Comparison of ENCODE assay signal across 8 cellular contexts in the genomic region with DNA sequence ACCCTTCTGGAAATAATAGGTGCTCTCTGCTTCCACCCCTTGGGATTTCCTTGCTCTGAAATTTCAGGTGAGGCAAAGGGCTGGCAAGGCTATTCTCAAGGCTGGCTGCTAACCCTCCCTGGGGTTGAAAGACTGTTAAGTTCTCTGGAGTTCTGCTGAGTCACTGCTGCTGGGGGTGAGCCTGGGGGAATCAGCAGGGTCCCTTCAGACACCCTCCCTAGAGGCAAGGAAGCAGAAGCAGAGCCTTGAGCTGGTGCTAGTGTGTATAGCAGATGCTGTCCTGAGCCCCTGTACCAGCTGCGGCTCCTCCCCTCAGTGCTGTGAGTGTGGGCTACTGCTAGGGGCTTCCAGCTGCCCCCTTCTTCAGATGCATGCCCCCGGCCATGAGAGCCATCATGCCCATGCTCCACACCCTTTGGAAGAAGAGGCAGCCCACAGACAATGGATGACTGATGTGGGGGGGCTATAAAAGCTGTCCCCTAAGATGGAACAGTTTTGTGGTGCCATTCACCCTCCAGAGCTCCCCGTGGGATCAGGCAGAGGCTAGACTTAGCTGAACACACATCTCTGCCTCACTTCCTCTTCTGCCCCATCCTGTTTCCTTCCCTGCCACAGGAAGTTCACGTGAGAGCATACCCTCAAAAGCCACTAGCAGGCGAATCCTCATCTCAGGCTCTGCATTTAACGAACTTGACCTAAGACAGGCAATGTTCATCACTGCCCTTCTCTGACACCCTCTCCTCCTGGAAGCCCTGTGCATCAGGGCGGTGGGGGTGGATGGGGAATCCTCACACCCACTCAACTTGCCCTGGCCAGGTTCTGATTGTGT.
DNase-seq lines count a peak whose midpoint lies in the region; ATAC-seq and TF ChIP-seq lines count a peak whose summit lies in the region.

No MANE protein-coding gene starts in this region.

- H3K9ac ChIP-seq in MM.1S (ENCODE audit: low read length): no peak overlapping the region

- H3K4me1 ChIP-seq in CD8-positive, alpha-beta memory T cell (ENCODE audit: insufficient read depth, low read length): peaks cover 64% of the 10 kb centered on the region
- peaks cover 28% of the 10 kb centered on the region for H3K4me1 ChIP-seq in MM.1S (ENCODE audit: low read length)

- H3K4me3 Mint-ChIP-seq in CD8-positive, alpha-beta memory T cell: peak overlapping the region in 6 of 7 donors; percentile 71 to 85 (median 74)
- peak overlapping the region; percentile 8 for H3K4me3 Mint-ChIP-seq in activated B cell treated with CpG ODN at 0.5 μM for 24 hours

- H3K9me2 ChIP-seq in MM.1S (replicated peaks; ENCODE audit: insufficient read depth, low read length): no peaks in the 10 kb centered on the region

- no peak overlapping the region for H3K4me2 ChIP-seq in MM.1S (ENCODE audit: low read depth, low read length)

- POLR2A ChIA-PET in CD8-positive, alpha-beta memory T cell (lab: Charles Lee): interaction anchor here (1.5 kb wide), 1 partner anchor 9 kb away, joined by 5 read pairs; no protein-coding TSS in a partner anchor
- POLR2A ChIA-PET in activated B cell treated with CpG ODN at 0.5 μM for 24 hours (lab: Charles Lee): no interaction called here

- no peaks in the 10 kb centered on the region for H3K9me3 ChIP-seq in CD8-positive, alpha-beta memory T cell (ENCODE audit: low read length)
- H3K9me3 ChIP-seq in MM.1S (replicated peaks; ENCODE audit: insufficient read depth, low read length): no peaks in the 10 kb centered on the region

- peak overlapping the region; percentile 40 for H3K4me3 ChIP-seq in CD8-positive, alpha-beta memory T cell (ENCODE audit: low read length)
- no peak overlapping the region for H3K4me3 ChIP-seq in MM.1S (ENCODE audit: low read length)

- H3F3A ChIP-seq in MM.1S (ENCODE audit: insufficient read depth, low read length): no peaks in the 10 kb centered on the region

- no peak overlapping the region for H2AFZ ChIP-seq in MM.1S (ENCODE audit: low read length)

- no peaks in the 10 kb centered on the region for H3K9me3 Mint-ChIP-seq in CD8-positive, alpha-beta memory T cell
- H3K9me3 Mint-ChIP-seq in activated B cell treated with CpG ODN at 0.5 μM for 24 hours: no peaks in the 10 kb centered on the region

- no peaks in the 10 kb centered on the region for H3K36me3 Mint-ChIP-seq in CD8-positive, alpha-beta memory T cell
- no peaks in the 10 kb centered on the region for H3K36me3 Mint-ChIP-seq in activated B cell treated with CpG ODN at 0.5 μM for 24 hours (ENCODE audit: low read depth)

- H3K27me3 Mint-ChIP-seq in CD8-positive, alpha-beta memory T cell: peaks cover 0 to 1% of the 10 kb centered on the region in 2 donors
- peaks cover 15% of the 10 kb centered on the region for H3K27me3 Mint-ChIP-seq in activated B cell treated with CpG ODN at 0.5 μM for 24 hours

- peaks cover 45 to 58% (median 55%) of the 10 kb centered on the region in 3 donors for H3K4me1 Mint-ChIP-seq in CD8-positive, alpha-beta memory T cell
- peaks cover 26% of the 10 kb centered on the region for H3K4me1 Mint-ChIP-seq in activated B cell treated with CpG ODN at 0.5 μM for 24 hours

- H4K20me1 ChIP-seq in MM.1S (ENCODE audit: insufficient read depth, low read length): no peaks in the 10 kb centered on the region

- H3K27ac Mint-ChIP-seq in CD8-positive, alpha-beta memory T cell: peak overlapping the region in 5 of 8 donors; percentile 62 to 83 (median 76)
- H3K27ac Mint-ChIP-seq in activated B cell treated with CpG ODN at 0.5 μM for 24 hours: no peak overlapping the region

- H3K79me2 ChIP-seq in MM.1S (ENCODE audit: low read length): no peaks in the 10 kb centered on the region

- intact Hi-C loops in activated B cell treated with CpG ODN at 0.5 μM for 24 hours (cut with micrococcal nuclease): no loop called here

- CTCF ChIA-PET in CD8-positive, alpha-beta memory T cell (lab: Charles Lee): interaction anchor here (1.4 to 2.0 kb wide), 2 partner anchors 11 to 12 kb away, joined by 5 read pairs; no protein-coding TSS in a partner anchor
- CTCF ChIA-PET in activated B cell treated with CpG ODN at 0.5 μM for 24 hours (lab: Charles Lee): interaction anchor here (0.7 kb wide), 1 partner anchor 21 kb away, joined by 3 read pairs; no protein-coding TSS in a partner anchor

- no peak for DNase-seq in CD8-positive, alpha-beta memory T cell
- DNase-seq in activated B cell treated with CpG ODN at 0.5 μM for 24 hours (no peak), medulla oblongata (ENCODE audit: extremely low spot score) (peak; percentile 78), NCI-H226 (no peak), T-helper 9 cell (no peak), MM.1S (no peak)

- H3K36me3 ChIP-seq in CD8-positive, alpha-beta memory T cell (ENCODE audit: insufficient read depth, low read length): no peaks in the 10 kb centered on the region
- H3K36me3 ChIP-seq in MM.1S (replicated peaks; ENCODE audit: insufficient read depth, low read length): no peaks in the 10 kb centered on the region

- H3K27ac ChIP-seq in CD8-positive, alpha-beta memory T cell (ENCODE audit: low read depth, low read length): no peak overlapping the region
- H3K27ac ChIP-seq in MM.1S (ENCODE audit: low read length): no peak overlapping the region

- no peak for TF ChIP-seq CTCF in activated B cell treated with CpG ODN at 0.5 μM for 24 hours (IDR thresholded peaks at IDR 0.05)
- TF ChIP-seq CTCF in MM.1S (IDR thresholded peaks at IDR 0.05; ENCODE audit: low read length): no peak

- no peaks in the 10 kb centered on the region for H3K27me3 ChIP-seq in CD8-positive, alpha-beta memory T cell (ENCODE audit: insufficient read depth, low read length, poor library complexity, severe bottlenecking)
- H3K27me3 ChIP-seq in MM.1S (replicated peaks; ENCODE audit: insufficient read depth, low read length): no peaks in the 10 kb centered on the region

- peak; percentile 39 for ATAC-seq in HG03175 (IDR thresholded peaks at IDR 0.05; ENCODE audit: unreplicated experiment)
- ATAC-seq in activated B cell treated with CpG ODN at 0.5 μM for 24 hours (ENCODE audit: low read depth): peak; percentile 73
- ATAC-seq in GM18858 (IDR thresholded peaks at IDR 0.05; ENCODE audit: unreplicated experiment): no peak
